In genomic region chr4:118035309-118035708, GRCh38 we compare ENCODE assay signal across 24 cellular contexts. TPM values are rescaled to one million over a fixed set of nuclear protein-coding genes. Genes with fewer than 3 reads are reported as not detected.
"Had no signal": no experiment of that assay in that cellular context is flagged by ENCODE, and none has a peak within 500 bp of the region (broad histone marks: within the 10 kb centered on the region; RNA-seq: fewer than 3 reads in every experiment).

No MANE protein-coding gene starts in this region.

- H3K4me3 Mint-ChIP-seq: activated CD8-positive, alpha-beta memory T cell treated with anti-CD3 and anti-CD28 coated beads, Interleukin-2, amount 10 ng/mL, durations not matched to agents 7 days and 5 days; activated CD8-positive, alpha-beta T cell treated with anti-CD3 and anti-CD28 coated beads, Interleukin-2, amount 10 ng/mL, durations not matched to agents 7 days and 5 days; activated T-cell treated with anti-CD3 and anti-CD28 coated beads, Interleukin-2, amount 50 U/mL, for 72 hours; endodermal cell; naive thymus-derived CD8-positive, alpha-beta T cell; T-helper 1 cell treated with Interleukin-12 subunit alpha and Interleukin-12 subunit beta and Interleukin-4 antibody, amounts not matched to agents 30 μg/mL and 1 μg/mL, for 36 hours had no signal

- H3K4me3 ChIP-seq: heart right ventricle, left lung, lower lobe of right lung, right lobe of liver, testis, transverse colon had no signal

- H3K27ac Mint-ChIP-seq: activated CD8-positive, alpha-beta memory T cell treated with anti-CD3 and anti-CD28 coated beads, Interleukin-2, amount 10 ng/mL, durations not matched to agents 7 days and 5 days; activated CD8-positive, alpha-beta T cell treated with anti-CD3 and anti-CD28 coated beads, Interleukin-2, amount 10 ng/mL, durations not matched to agents 7 days and 5 days; activated naive CD4-positive, alpha-beta T cell treated with anti-CD3 and anti-CD28 coated beads, Interleukin-2, amount 50 U/mL, for 72 hours; activated T-cell treated with anti-CD3 and anti-CD28 coated beads, Interleukin-2, amount 50 U/mL, for 72 hours; endodermal cell; naive thymus-derived CD8-positive, alpha-beta T cell; T-helper 1 cell treated with Interleukin-12 subunit alpha and Interleukin-12 subunit beta and Interleukin-4 antibody, amounts not matched to agents 30 μg/mL and 1 μg/mL, for 36 hours had no signal

- DNase-seq: activated CD4-positive, alpha-beta T cell treated with anti-CD3 and anti-CD28 coated beads, Interleukin-2, amount 50 U/mL, for 1 hour; activated CD4-positive, CD25-positive, alpha-beta regulatory T cell treated with anti-CD3 and anti-CD28 coated beads, Interleukin-2, amount 50 U/mL, for 72 hours; activated CD8-positive, alpha-beta memory T cell treated with anti-CD3 and anti-CD28 coated beads, Interleukin-2, amount 10 ng/mL, durations not matched to agents 7 days and 5 days; activated CD8-positive, alpha-beta T cell treated with anti-CD3 and anti-CD28 coated beads, Interleukin-2, amount 10 ng/mL, durations not matched to agents 7 days and 5 days; activated naive CD4-positive, alpha-beta T cell; activated T-cell treated with anti-CD3 and anti-CD28 coated beads, Interleukin-2, amount 50 U/mL, for 72 hours; endodermal cell; foreskin keratinocyte; heart right ventricle; kidney glomerular epithelial cell; left lung; lower lobe of right lung; mesenchymal stem cell; naive thymus-derived CD8-positive, alpha-beta T cell; right lobe of liver; stimulated activated CD4-positive, alpha-beta T cell treated with anti-CD3 and anti-CD28 coated beads, Interleukin-2, amount 100 ng/mL, for 48 hours; stimulated activated naive CD8-positive, alpha-beta T cell treated with anti-CD3 and anti-CD28 coated beads, Interleukin-15, Interleukin-2, amounts not matched to agents 100 U/mL and 50 U/mL, for 24 hours; T-helper 9 cell; testis; transverse colon had no signal

- H3K27me3 ChIP-seq: testis had no signal

- H3K4me1 Mint-ChIP-seq: endodermal cell had no signal

- H3K9me3 Mint-ChIP-seq: activated naive CD4-positive, alpha-beta T cell treated with anti-CD3 and anti-CD28 coated beads, Interleukin-2, amount 50 U/mL, for 72 hours; activated T-cell treated with anti-CD3 and anti-CD28 coated beads, Interleukin-2, amount 50 U/mL, for 72 hours; endodermal cell; T-helper 1 cell treated with Interleukin-12 subunit alpha and Interleukin-12 subunit beta and Interleukin-4 antibody, amounts not matched to agents 30 μg/mL and 1 μg/mL, for 36 hours had no signal

- H3K36me3 Mint-ChIP-seq: activated CD8-positive, alpha-beta memory T cell treated with anti-CD3 and anti-CD28 coated beads, Interleukin-2, amount 10 ng/mL, durations not matched to agents 7 days and 5 days had no signal

- H3K27ac ChIP-seq: foreskin keratinocyte, heart right ventricle, left lung, lower lobe of right lung, right lobe of liver, testis, transverse colon had no signal

RNA-seq across cellular contexts. Expression of gene NDST3, which starts 1.0 kb away (rescaled TPM):
- total RNA-seq: activated CD8-positive, alpha-beta memory T cell treated with anti-CD3 and anti-CD28 coated beads, Interleukin-2, amount 10 ng/mL, durations not matched to agents 7 days and 5 days; activated CD8-positive, alpha-beta T cell treated with anti-CD3 and anti-CD28 coated beads, Interleukin-2, amount 10 ng/mL, durations not matched to agents 7 days and 5 days; activated naive CD4-positive, alpha-beta T cell treated with anti-CD3 and anti-CD28 coated beads, Interleukin-2, amount 50 U/mL, for 72 hours; activated T-cell treated with anti-CD3 and anti-CD28 coated beads, Interleukin-2, amount 50 U/mL, for 72 hours; esophagus mucosa; foreskin keratinocyte; naive thymus-derived CD8-positive, alpha-beta T cell; osteoblast had no signal
